ENCODE assay signal across 1 cellular context in the genomic region with DNA sequence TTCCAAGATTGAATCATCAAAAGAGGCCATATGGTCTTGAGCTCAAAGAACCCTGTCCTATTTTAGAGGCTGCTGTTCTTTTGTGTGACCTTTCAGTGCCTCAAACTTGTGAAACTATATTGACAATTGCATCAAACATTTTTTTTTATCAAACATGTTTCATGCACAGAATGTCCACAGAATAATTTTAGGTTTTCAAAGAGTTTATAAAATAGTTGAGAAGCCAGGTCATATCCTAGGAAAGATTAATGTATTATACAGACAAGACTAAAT.
TF ChIP-seq lines count a peak whose summit lies in the region.

No MANE protein-coding gene starts in this region.

TF ChIP-seq in GM12878, 131 proteins besides CTCF, POLR2A, EP300 and RAD21 (continued from another document):
- TF ChIP-seq, protein P1, sequence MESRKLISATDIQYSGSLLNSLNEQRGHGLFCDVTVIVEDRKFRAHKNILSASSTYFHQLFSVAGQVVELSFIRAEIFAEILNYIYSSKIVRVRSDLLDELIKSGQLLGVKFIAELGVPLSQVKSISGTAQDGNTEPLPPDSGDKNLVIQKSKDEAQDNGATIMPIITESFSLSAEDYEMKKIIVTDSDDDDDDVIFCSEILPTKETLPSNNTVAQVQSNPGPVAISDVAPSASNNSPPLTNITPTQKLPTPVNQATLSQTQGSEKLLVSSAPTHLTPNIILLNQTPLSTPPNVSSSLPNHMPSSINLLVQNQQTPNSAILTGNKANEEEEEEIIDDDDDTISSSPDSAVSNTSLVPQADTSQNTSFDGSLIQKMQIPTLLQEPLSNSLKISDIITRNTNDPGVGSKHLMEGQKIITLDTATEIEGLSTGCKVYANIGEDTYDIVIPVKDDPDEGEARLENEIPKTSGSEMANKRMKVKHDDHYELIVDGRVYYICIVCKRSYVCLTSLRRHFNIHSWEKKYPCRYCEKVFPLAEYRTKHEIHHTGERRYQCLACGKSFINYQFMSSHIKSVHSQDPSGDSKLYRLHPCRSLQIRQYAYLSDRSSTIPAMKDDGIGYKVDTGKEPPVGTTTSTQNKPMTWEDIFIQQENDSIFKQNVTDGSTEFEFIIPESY (IDR thresholded peaks at IDR 0.05): no peak
- TF ChIP-seq, protein P2, sequence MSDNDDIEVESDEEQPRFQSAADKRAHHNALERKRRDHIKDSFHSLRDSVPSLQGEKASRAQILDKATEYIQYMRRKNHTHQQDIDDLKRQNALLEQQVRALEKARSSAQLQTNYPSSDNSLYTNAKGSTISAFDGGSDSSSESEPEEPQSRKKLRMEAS (IDR thresholded peaks at IDR 0.05; ENCODE audit: low read depth, low read length): no peak
